In genomic region chr16:11824362-11824761, GRCh38 we compare ENCODE assay signal across 13 cellular contexts. TPM values are rescaled to one million over a fixed set of nuclear protein-coding genes. Genes with fewer than 3 reads are reported as not detected.
DNase-seq lines count a peak whose midpoint lies in the region; ATAC-seq and TF ChIP-seq lines count a peak whose summit lies in the region.
"Had no signal": no experiment of that assay in that cellular context is flagged by ENCODE, and none has a peak within 500 bp of the region (broad histone marks: within the 10 kb centered on the region; RNA-seq: fewer than 3 reads in every experiment).

No MANE protein-coding gene starts in this region.

- peak; percentile 35 for DNase-seq in LHCN-M2 (ENCODE audit: low read depth)
- DNase-seq in ascending aorta (ENCODE audit: low spot score in 2 of 2), result peak; percentile 14 to 71
- DNase-seq in lower lobe of right lung, result peak; percentile 79
- DNase-seq in upper lobe of left lung, result peak in 1 of 2 donors; percentile 72
- no peak for DNase-seq in NCI-H2171 (lab: John Stamatoyannopoulos, UW)
- DNase-seq: activated CD4-positive, alpha-beta T cell treated with anti-CD3 and anti-CD28 coated beads, Interleukin-2, amount 50 U/mL, for 48 hours; activated naive CD8-positive, alpha-beta T cell treated with anti-CD3 and anti-CD28 coated beads for 36 hours; HCEC 1CT; NCI-H187 treated with DMSO at 0.1 percent for 48 hours had no signal

- intact Hi-C loops in ascending aorta (cut with DNase I), result no loop called here
- intact Hi-C loops in lower lobe of right lung (cut with DNase I), result no loop called here

- peak in 2 of 4 donors; percentile 2 to 80 for TF ChIP-seq EP300 in upper lobe of left lung (IDR thresholded peaks at IDR 0.05)

- peak overlapping the region; percentile 12 to 15 for H3K27ac ChIP-seq in ascending aorta
- peak overlapping the region; percentile 55 for H3K27ac ChIP-seq in lower lobe of right lung
- H3K27ac ChIP-seq in upper lobe of left lung, result peak overlapping the region in 3 of 4 donors; percentile 42 to 64 (median 46)
- H3K27ac ChIP-seq: SJSA1, vagina had no signal

- peak; percentile 78 to 93 for ATAC-seq in lower lobe of right lung
- ATAC-seq in upper lobe of left lung (ENCODE audit: low FRiP score in 2 of 2), result peak; percentile 78 to 89
- ATAC-seq in activated CD4-positive, CD25-positive, alpha-beta regulatory T cell treated with anti-CD3 and anti-CD28 coated beads, Interleukin-2, amount 50 U/mL, for 24 hours, result no peak
- no peak for ATAC-seq in HG02798 (IDR thresholded peaks at IDR 0.05; ENCODE audit: poor library complexity, unreplicated experiment)

- TF ChIP-seq POLR2A in upper lobe of left lung (IDR thresholded peaks at IDR 0.05), result no peak

- TF ChIP-seq CTCF in ascending aorta (IDR thresholded peaks at IDR 0.05) (no peak), lower lobe of right lung (IDR thresholded peaks at IDR 0.05) (no peak), upper lobe of left lung (IDR thresholded peaks at IDR 0.05) (no peak)

- H3K4me1 ChIP-seq in ascending aorta, result peaks cover 0 to 3% of the 10 kb centered on the region in 2 donors
- peaks cover 6% of the 10 kb centered on the region for H3K4me1 ChIP-seq in lower lobe of right lung
- H3K4me1 ChIP-seq in upper lobe of left lung, result peaks cover 3 to 13% (median 6%) of the 10 kb centered on the region in 4 donors
- H3K4me1 ChIP-seq: SJSA1, vagina had no signal

- H3K36me3 ChIP-seq in ascending aorta (no peaks in the 10 kb centered on the region), lower lobe of right lung (no peaks in the 10 kb centered on the region), upper lobe of left lung (no peaks in the 10 kb centered on the region)
- H3K36me3 ChIP-seq: SJSA1, vagina had no signal

- H3K9me3 ChIP-seq in ascending aorta (no peaks in the 10 kb centered on the region), lower lobe of right lung (no peaks in the 10 kb centered on the region), upper lobe of left lung (no peaks in the 10 kb centered on the region)
- H3K9me3 ChIP-seq: SJSA1, vagina had no signal

- 22 to 34% methylated on average over 5 of the region's 5 CpGs for WGBS in upper lobe of left lung, 2 donors

- H3K4me3 ChIP-seq in ascending aorta (no peak overlapping the region), lower lobe of right lung (no peak overlapping the region), upper lobe of left lung (no peak overlapping the region)
- H3K4me3 ChIP-seq: SJSA1, vagina had no signal

- H3K27me3 ChIP-seq in ascending aorta (no peaks in the 10 kb centered on the region), lower lobe of right lung (ENCODE audit: low read depth) (no peaks in the 10 kb centered on the region), upper lobe of left lung (no peaks in the 10 kb centered on the region)
- H3K27me3 ChIP-seq: SJSA1, vagina had no signal

RNA-seq across cellular contexts. Expression of gene RSL1D1, which starts 27.0 kb away (rescaled TPM):
- total RNA-seq in LHCN-M2 (2014; rRNA removed) (216 and 226 TPM in 2 replicates), ascending aorta (160 TPM), lower lobe of right lung (133 TPM), upper lobe of left lung (100 to 1,000 TPM in 4 of 6 donors, 10 to 100 TPM in 2; 77.8 to 121 (median 108) TPM)
- 60.8 TPM for polyA plus RNA-seq in LHCN-M2 (2012)

RNA-seq across cellular contexts. Expression of gene ZC3H7A, which starts 27.3 kb away (rescaled TPM):
- total RNA-seq in LHCN-M2 (2014; rRNA removed), result 26.5 and 42.4 TPM in 2 replicates
- 21.4 TPM for polyA plus RNA-seq in LHCN-M2 (2012)
- total RNA-seq in ascending aorta, result 56.9 TPM
- total RNA-seq in lower lobe of right lung, result 66.3 TPM
- total RNA-seq in upper lobe of left lung, result 100 to 1,000 TPM in 2 of 6 donors, 10 to 100 TPM in 4; 52.7 to 142 (median 64.7) TPM

Comparison
In these comparisons a context has a peak if more than half of its experiments do, and no peak if none do; other contexts are left out.
1. ATAC-seq: peak in lower lobe of right lung (2 of 2) and upper lobe of left lung (2 of 2); none in activated CD4-positive, CD25-positive, alpha-beta regulatory T cell treated with anti-CD3 and anti-CD28 coated beads, Interleukin-2, amount 50 U/mL, for 24 hours (0 of 2) and HG02798 (single experiment).
2. Peak in every context shown above with its lines, with median percentiles within 50 percentile points of each other: H3K27ac ChIP-seq.